Comparison of ENCODE assay signal across 11 cellular contexts in the genomic region with DNA sequence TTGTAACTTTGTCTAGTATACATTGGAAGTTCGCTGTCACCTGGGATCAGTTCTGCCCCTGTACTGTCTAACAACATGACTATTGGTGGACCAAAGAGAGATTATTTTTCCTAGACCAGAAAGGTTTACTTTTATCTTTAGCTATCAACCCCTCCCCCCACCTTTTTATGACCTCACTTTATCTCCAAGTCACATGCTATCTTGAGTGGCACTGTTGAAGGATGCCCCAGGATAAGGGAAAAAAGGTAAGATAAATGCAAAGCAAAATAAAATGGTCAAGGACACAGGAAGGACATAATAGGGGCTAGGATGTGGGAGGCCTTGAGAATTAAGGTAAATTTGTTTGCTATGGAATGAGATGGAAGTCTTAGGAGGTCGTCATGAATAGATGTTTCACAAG. TPM values are rescaled to one million over a fixed set of nuclear protein-coding genes. Genes with fewer than 3 reads are reported as not detected.
DNase-seq lines count a peak whose midpoint lies in the region; FAIRE-seq and TF ChIP-seq lines count a peak whose summit lies in the region.
"Had no signal": no experiment of that assay in that cellular context is flagged by ENCODE, and none has a peak within 500 bp of the region (broad histone marks: within the 10 kb centered on the region; RNA-seq: fewer than 3 reads in every experiment).

No MANE protein-coding gene starts in this region.

- H3K27me3 ChIP-seq in breast epithelium (no peaks in the 10 kb centered on the region), keratinocyte (ENCODE audit: control insufficient read depth, extremely low read depth, insufficient read depth, low read length) (no peaks in the 10 kb centered on the region), vagina (no peaks in the 10 kb centered on the region)
- H3K27me3 ChIP-seq: ovary had no signal

- no peak overlapping the region for H3K9ac ChIP-seq in keratinocyte (ENCODE audit: control insufficient read depth, extremely low read depth, insufficient read depth, low read length)

- H3K4me1 Mint-ChIP-seq in MCF 10A (ENCODE audit: insufficient read depth, unreplicated experiment) = peaks cover 24% of the 10 kb centered on the region
- H3K4me1 Mint-ChIP-seq in activated CD4-positive, alpha-beta memory T cell treated with anti-CD3 and anti-CD28 coated beads for 36 hours (ENCODE audit: low read depth) = peaks cover 53% of the 10 kb centered on the region

- H3K9me3 ChIP-seq in breast epithelium (no peaks in the 10 kb centered on the region), keratinocyte (ENCODE audit: control insufficient read depth, low read depth, low read length) (no peaks in the 10 kb centered on the region), vagina (no peaks in the 10 kb centered on the region)
- H3K9me3 ChIP-seq: ovary had no signal

- peak overlapping the region; percentile 93 for H3K4me2 ChIP-seq in keratinocyte (ENCODE audit: control insufficient read depth, extremely low read depth, insufficient read depth, low read depth, low read length)

- H3K36me3 Mint-ChIP-seq in MCF 10A (ENCODE audit: insufficient read depth, unreplicated experiment) = peaks cover 29% of the 10 kb centered on the region
- peaks cover 2% of the 10 kb centered on the region for H3K36me3 Mint-ChIP-seq in activated CD4-positive, alpha-beta memory T cell treated with anti-CD3 and anti-CD28 coated beads for 36 hours

- no peaks in the 10 kb centered on the region for H3K36me3 ChIP-seq in breast epithelium
- H3K36me3 ChIP-seq in keratinocyte (ENCODE audit: control insufficient read depth in 2 of 2, extremely low read depth in 1 of 2, insufficient read depth in 2 of 2, low read length in 2 of 2) = peaks cover 3% of the 10 kb centered on the region in 2 experiments
- peaks cover 0 to 3% of the 10 kb centered on the region in 2 donors for H3K36me3 ChIP-seq in vagina
- H3K36me3 ChIP-seq: ovary had no signal

- H3K4me3 Mint-ChIP-seq in MCF 10A (ENCODE audit: unreplicated experiment) = peak overlapping the region; percentile 84
- peak overlapping the region; percentile 87 for H3K4me3 Mint-ChIP-seq in activated CD4-positive, alpha-beta memory T cell treated with anti-CD3 and anti-CD28 coated beads for 36 hours

- DNase-seq in MCF 10A (ENCODE audit: unreplicated experiment) = no peak
- no peak for DNase-seq in breast epithelium (ENCODE audit: low spot score in 2 of 2)
- no peak for DNase-seq in activated CD4-positive, alpha-beta memory T cell treated with anti-CD3 and anti-CD28 coated beads for 36 hours
- DNase-seq in keratinocyte (ENCODE audit: low read depth, low spot score) = no peak
- no peak for DNase-seq in vagina (ENCODE audit: extremely low spot score in 2 of 2)
- no peak for DNase-seq in middle frontal gyrus (ENCODE audit: extremely low spot score, low spot score)
- no peak for DNase-seq in COLO668 (lab: John Stamatoyannopoulos, UW; ENCODE audit: unreplicated experiment)
- no peak for DNase-seq in stimulated activated CD8-positive, alpha-beta memory T cell treated with anti-CD3 and anti-CD28 coated beads, Interleukin-4, amount 100 ng/mL, for 48 hours
- DNase-seq: COR-L47, NCI-H226, ovary had no signal

- TF ChIP-seq POLR2A in breast epithelium (IDR thresholded peaks at IDR 0.05) (no peak), vagina (IDR thresholded peaks at IDR 0.05) (no peak)

- H4K20me1 ChIP-seq in keratinocyte (ENCODE audit: control insufficient read depth, extremely low read depth, insufficient read depth, low read length) = peaks cover 7% of the 10 kb centered on the region

- H3K27me3 Mint-ChIP-seq in MCF 10A (ENCODE audit: insufficient read depth, unreplicated experiment) = no peaks in the 10 kb centered on the region
- no peaks in the 10 kb centered on the region for H3K27me3 Mint-ChIP-seq in activated CD4-positive, alpha-beta memory T cell treated with anti-CD3 and anti-CD28 coated beads for 36 hours

- no peaks in the 10 kb centered on the region for H3K9me3 Mint-ChIP-seq in MCF 10A (ENCODE audit: unreplicated experiment)
- H3K9me3 Mint-ChIP-seq in activated CD4-positive, alpha-beta memory T cell treated with anti-CD3 and anti-CD28 coated beads for 36 hours = no peaks in the 10 kb centered on the region

- dilution Hi-C loops in keratinocyte (cut with MboI; ENCODE audit: extremely low pct_ligation_motif_present, low sequenced_read_pairs) = no loop called here

- H3K79me2 ChIP-seq in keratinocyte (ENCODE audit: control insufficient read depth, insufficient read depth, low read length) = peaks cover 33% of the 10 kb centered on the region

- CTCF ChIA-PET in MCF 10A (lab: Yijun Ruan, JAX) = interaction anchor here (0.8 to 1.3 kb wide), 3 partner anchors 192 to 214 kb away, joined by 3 to 6 read pairs (median 4); no protein-coding TSS in a partner anchor
- CTCF ChIA-PET in activated CD4-positive, alpha-beta memory T cell treated with anti-CD3 and anti-CD28 coated beads for 36 hours (lab: Charles Lee) = interaction anchor here (1.2 to 2.0 kb wide), 2 partner anchors 16 to 269 kb away, joined by 4 to 11 read pairs; no protein-coding TSS in a partner anchor

- FAIRE-seq in keratinocyte (lab: Jason Lieb, UNC) = no peak

- POLR2A ChIA-PET in MCF 10A (lab: Yijun Ruan, JAX) = interaction anchor here (0.6 to 4.6 kb wide), 14 partner anchors 8 to 269 kb away, joined by 3 to 26 read pairs (median 4); no protein-coding TSS in a partner anchor
- POLR2A ChIA-PET in activated CD4-positive, alpha-beta memory T cell treated with anti-CD3 and anti-CD28 coated beads for 36 hours (lab: Charles Lee) = interaction anchor here (1.1 to 1.5 kb wide), 4 partner anchors 9 to 143 kb away, joined by 3 to 7 read pairs (median 5); partner anchors contain the start of gene TRIP4

- TF ChIP-seq CTCF in MCF 10A (IDR thresholded peaks at IDR 0.05; ENCODE audit: unreplicated experiment) (no peak), breast epithelium (IDR thresholded peaks at IDR 0.05) (no peak), keratinocyte (optimal IDR thresholded peaks at IDR 0.05 in 1 of 3, IDR thresholded peaks at IDR 0.05 in 1 of 3, conservative IDR thresholded peaks at IDR 0.05 in 1 of 3; ENCODE audit: extremely low read depth in 1 of 3, insufficient read depth in 2 of 3, low read length in 3 of 3) (no peak), vagina (IDR thresholded peaks at IDR 0.05) (no peak)

- H2AFZ ChIP-seq in keratinocyte (ENCODE audit: control insufficient read depth, low read length) = no peak overlapping the region

- H3K9me1 ChIP-seq in keratinocyte (ENCODE audit: control insufficient read depth, extremely low read depth, insufficient read depth, low read length) = no peaks in the 10 kb centered on the region

- BruUV-seq in MCF 10A (replicated peaks; lab: Mats Ljungman, UMichigan) = no TSS peak

- H3K4me3 ChIP-seq in breast epithelium (no peak overlapping the region), keratinocyte (ENCODE audit: control insufficient read depth in 2 of 3, extremely low read depth in 1 of 3, insufficient read depth in 2 of 3, low read depth in 1 of 3, low read length in 3 of 3) (no peak overlapping the region), vagina (no peak overlapping the region)

- H3K27ac ChIP-seq in breast epithelium (no peak overlapping the region), keratinocyte (ENCODE audit: control insufficient read depth, insufficient read depth, low read length) (no peak overlapping the region), vagina (peak overlapping the region; percentile 93)

- peak overlapping the region; percentile 78 for H3K27ac Mint-ChIP-seq in MCF 10A (ENCODE audit: low read depth, unreplicated experiment)
- peak overlapping the region; percentile 39 for H3K27ac Mint-ChIP-seq in activated CD4-positive, alpha-beta memory T cell treated with anti-CD3 and anti-CD28 coated beads for 36 hours

- intact Hi-C loops in MCF 10A (cut with micrococcal nuclease) (no loop called here), breast epithelium (cut with DNase I; ENCODE audit: low total_unique reads) (no loop called here), vagina (cut with DNase I) (no loop called here)
- intact Hi-C loops in activated CD4-positive, alpha-beta memory T cell treated with anti-CD3 and anti-CD28 coated beads for 36 hours (cut with micrococcal nuclease) = no loop called here

- peaks cover 1 to 3% of the 10 kb centered on the region in 2 donors for H3K4me1 ChIP-seq in breast epithelium
- H3K4me1 ChIP-seq in keratinocyte (ENCODE audit: control insufficient read depth, extremely low read depth, insufficient read depth, low read length) = peaks cover 16% of the 10 kb centered on the region
- H3K4me1 ChIP-seq in vagina = peaks cover 48% of the 10 kb centered on the region

RNA-seq across cellular contexts. Expression of gene ZNF609, which starts 1.0 kb away (rescaled TPM):
- total RNA-seq in MCF 10A (2022) (45.0 and 49.0 TPM in 2 replicates), breast epithelium (10 to 100 TPM; 22.9 to 32.1 (median 29.2) TPM), vagina (33.1 TPM)
- 10 to 100 TPM; 38.5 to 38.7 TPM for total RNA-seq in activated CD4-positive, alpha-beta memory T cell treated with anti-CD3 and anti-CD28 coated beads for 36 hours
- 11.8 to 16.9 TPM (median 12.8 TPM) in 3 replicates for polyA plus RNA-seq in keratinocyte
- 8.6 TPM for polyA plus RNA-seq in keratinocyte (2011; ENCODE audit: low read depth)
- polyA plus RNA-seq in keratinocyte (2011; cell fraction: cytosol; rRNA removed) = 18.6 TPM in 2 replicates
- 36.2 and 36.6 TPM in 2 replicates for polyA plus RNA-seq in keratinocyte (2011; cell fraction: nucleus; rRNA removed)
- polyA plus RNA-seq in keratinocyte (2012; ENCODE audit: low replicate concordance) = 10.5 and 13.9 TPM in 2 replicates
- polyA minus RNA-seq in keratinocyte = 21.4 to 75.7 TPM (median 72.0 TPM) in 3 replicates
- 8.1 TPM for polyA minus RNA-seq in keratinocyte (2011; cell fraction: cytosol; rRNA and poly(A)+ RNA removed)
- polyA minus RNA-seq in keratinocyte (2011; cell fraction: nucleus; rRNA and poly(A)+ RNA removed) = 19.6 and 58.2 TPM in 2 replicates
